ENCODE assay signal across 8 cellular contexts in the genomic region with DNA sequence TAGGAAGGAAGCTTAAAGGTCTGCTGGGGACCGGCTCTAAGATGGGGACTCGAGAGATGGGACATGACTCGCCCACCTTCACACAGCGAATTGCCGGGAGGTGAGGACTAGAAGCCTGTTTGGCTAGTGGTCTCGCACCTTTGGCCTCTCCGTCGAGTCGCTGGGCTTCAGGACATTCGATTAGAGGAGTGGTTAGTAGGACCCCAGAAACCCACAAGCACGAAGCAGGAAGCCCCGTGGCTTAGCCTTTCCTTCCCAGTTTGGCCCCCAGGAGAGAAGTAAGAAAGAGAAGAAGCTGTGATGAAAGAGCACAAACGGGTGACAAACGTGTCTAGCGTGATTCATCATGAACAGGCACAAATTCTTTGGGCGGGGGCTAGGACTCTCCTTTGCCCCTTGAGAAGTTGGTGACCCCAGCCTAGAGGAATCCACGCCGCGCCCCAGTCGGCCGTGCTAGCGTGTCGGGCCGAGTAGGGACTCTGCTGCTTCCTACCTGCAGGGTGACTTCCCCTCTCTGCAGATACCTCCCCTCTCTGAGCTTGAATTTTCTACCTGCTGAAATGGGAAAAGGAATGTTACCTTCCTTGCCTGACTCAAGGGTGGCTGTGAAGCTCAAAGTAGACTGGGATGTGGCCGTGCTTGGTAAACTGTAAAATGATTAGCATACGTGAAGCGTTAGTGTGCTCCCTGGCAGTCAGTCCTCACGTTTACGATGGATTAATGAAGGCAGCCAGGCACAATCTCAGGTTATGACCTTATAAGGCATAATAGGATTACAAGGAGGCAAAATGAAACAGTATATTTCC. TPM values are rescaled to one million over a fixed set of nuclear protein-coding genes. Genes with fewer than 3 reads are reported as not detected.
DNase-seq lines count a peak whose midpoint lies in the region; ATAC-seq, FAIRE-seq and TF ChIP-seq lines count a peak whose summit lies in the region.

No MANE protein-coding gene starts in this region.

- no peak overlapping the region for H3K27ac Mint-ChIP-seq in glutamatergic neuron (ENCODE audit: unreplicated experiment)

- H3K4me3 Mint-ChIP-seq in glutamatergic neuron (ENCODE audit: unreplicated experiment), result peak overlapping the region; percentile 98

- no peaks in the 10 kb centered on the region for H3K36me3 Mint-ChIP-seq in glutamatergic neuron (ENCODE audit: unreplicated experiment)

- H3K27ac ChIP-seq in pancreas, result peak overlapping the region; percentile 54 to 94 (median 81)

- ATAC-seq in pancreas (peak in 3 of 4 donors; percentile 1 to 3 (median 1)), GM18519 (IDR thresholded peaks at IDR 0.05; ENCODE audit: low FRiP score, unreplicated experiment) (no peak), HG02885 (IDR thresholded peaks at IDR 0.05; ENCODE audit: poor library complexity, unreplicated experiment) (no peak)

- intact Hi-C loops in pancreas (cut with DNase I), result no loop called here

- H3K27me3 Mint-ChIP-seq in glutamatergic neuron (ENCODE audit: unreplicated experiment), result peaks cover 20% of the 10 kb centered on the region

- peaks cover 0 to 31% (median 6%) of the 10 kb centered on the region in 3 donors for H3K4me1 ChIP-seq in pancreas

- H3K4me3 ChIP-seq in pancreas, result peak overlapping the region; percentile 53 to 84 (median 56)

- WGBS in pancreas, 2 donors, result 13 to 21% methylated on average over 29 of the region's 29 CpGs

- H3K27me3 ChIP-seq in pancreas, result no peaks in the 10 kb centered on the region

- no peak for FAIRE-seq in pancreas (lab: Jason Lieb, UNC)

- DNase-seq in activated CD4-positive, alpha-beta T cell treated with anti-CD3 and anti-CD28 coated beads for 1 hour, result peak; percentile 18
- DNase-seq in activated CD4-positive, alpha-beta T cell treated with anti-CD3 and anti-CD28 coated beads, Interleukin-2, amount 50 U/mL, for 1 hour, result no peak
- DNase-seq in NCI-H526 treated with DMSO at 0.1 percent for 48 hours (lab: John Stamatoyannopoulos, UW) (peak; percentile 86), activated gamma-delta T cell (lab: John Stamatoyannopoulos, UW) (peak; percentile 12), glutamatergic neuron (no peak), pancreas (peak in 5 of 6 donors; percentile 13 to 68 (median 40))

- H3K9me3 Mint-ChIP-seq in glutamatergic neuron (ENCODE audit: unreplicated experiment), result peaks cover 3% of the 10 kb centered on the region

- no peaks in the 10 kb centered on the region for H3K9me3 ChIP-seq in pancreas

- peaks cover 7% of the 10 kb centered on the region for H3K4me1 Mint-ChIP-seq in glutamatergic neuron (ENCODE audit: low read depth, unreplicated experiment)

- H3K36me3 ChIP-seq in pancreas, result no peaks in the 10 kb centered on the region

- TF ChIP-seq CTCF in glutamatergic neuron (IDR thresholded peaks at IDR 0.05; ENCODE audit: partially characterized antibody, unreplicated experiment) (no peak), pancreas (IDR thresholded peaks at IDR 0.05) (no peak)

RNA-seq across cellular contexts. Expression of gene ADM, which starts 1.1 kb away (rescaled TPM):
- total RNA-seq in glutamatergic neuron (ENCODE audit: unreplicated experiment) (0.22 TPM), pancreas (1 to 10 TPM; 4.1 to 8.4 (median 7.0) TPM)
- 10 to 100 TPM; 10.8 to 20.0 TPM for polyA plus RNA-seq in pancreas

RNA-seq across cellular contexts. Expression of gene SBF2, which starts 9.7 kb away (rescaled TPM):
- total RNA-seq in glutamatergic neuron (ENCODE audit: unreplicated experiment) (30.7 TPM), pancreas (10 to 100 TPM in 3 of 6 donors, 1 to 10 TPM in 3; 7.8 to 21.8 (median 10.3) TPM)
- 10 to 100 TPM in 1 of 2 donors, 1 to 10 TPM in 1; 4.6 to 11.2 TPM for polyA plus RNA-seq in pancreas

Comparison
In these comparisons a context has a peak if more than half of its experiments do, and no peak if none do; other contexts are left out.
1. DNase-seq: peak in activated CD4-positive, alpha-beta T cell treated with anti-CD3 and anti-CD28 coated beads for 1 hour (single experiment), NCI-H526 treated with DMSO at 0.1 percent for 48 hours (single experiment), activated gamma-delta T cell (single experiment) and pancreas (5 of 6); none in activated CD4-positive, alpha-beta T cell treated with anti-CD3 and anti-CD28 coated beads, Interleukin-2, amount 50 U/mL, for 1 hour (single experiment) and glutamatergic neuron (single experiment).
2. ATAC-seq: peak in pancreas (3 of 4); none in GM18519 (single experiment) and HG02885 (single experiment).